Comparison of ENCODE assay signal across 10 cellular contexts in genomic region chr2:157056200-157056676, GRCh38.
DNase-seq lines count a peak whose midpoint lies in the region; ATAC-seq and TF ChIP-seq lines count a peak whose summit lies in the region.
"Had no signal": no experiment of that assay in that cellular context is flagged by ENCODE, and none has a peak within 500 bp of the region (broad histone marks: within the 10 kb centered on the region; RNA-seq: fewer than 3 reads in every experiment).

No MANE protein-coding gene starts in this region.

- no peaks in the 10 kb centered on the region for H4K20me1 ChIP-seq in PC-3 (ENCODE audit: low read length)

- H3K9ac ChIP-seq in PC-3 (ENCODE audit: low read length): no peak overlapping the region

- H3K4me3 ChIP-seq in PC-3 (ENCODE audit: low read length): no peak overlapping the region
- H3K4me3 ChIP-seq: ascending aorta had no signal

- no peaks in the 10 kb centered on the region for H3K9me2 ChIP-seq in PC-3 (replicated peaks; ENCODE audit: low read length)

- peaks cover 20% of the 10 kb centered on the region for H3K4me1 ChIP-seq in PC-3 (ENCODE audit: insufficient read depth, low read length)
- H3K4me1 ChIP-seq: ascending aorta had no signal

- CTCF ChIA-PET in PC-3 (lab: Charles Lee): interaction anchor here (0.5 to 1.6 kb wide), 9 partner anchors 24 to 1683 kb away, joined by 3 to 14 read pairs (median 4); no protein-coding TSS in a partner anchor

- no peaks in the 10 kb centered on the region for H3K9me3 ChIP-seq in PC-3 (ENCODE audit: low read length)
- H3K9me3 ChIP-seq: ascending aorta had no signal

- ATAC-seq in PC-3: peak; percentile 70
- ATAC-seq in sciatic nerve: peak; percentile 97
- no peak for ATAC-seq in HG03139 (IDR thresholded peaks at IDR 0.05; ENCODE audit: unreplicated experiment)

- POLR2A ChIA-PET in PC-3 (lab: Charles Lee; ENCODE audit: unreplicated experiment): interaction anchor here (0.6 kb wide), 1 partner anchor 445 kb away, joined by 4 read pairs; no protein-coding TSS in a partner anchor

- H3K27ac ChIP-seq in PC-3 (ENCODE audit: low read length): peak overlapping the region; percentile 38
- H3K27ac ChIP-seq: ascending aorta had no signal

- no peaks in the 10 kb centered on the region for H3K36me3 ChIP-seq in PC-3 (ENCODE audit: low read depth, low read length)
- H3K36me3 ChIP-seq: ascending aorta had no signal

- no peaks in the 10 kb centered on the region for H3K27me3 ChIP-seq in PC-3 (ENCODE audit: low read length)
- H3K27me3 ChIP-seq: ascending aorta had no signal

- no TSS peak for BruUV-seq in PC-3 (replicated peaks; lab: Mats Ljungman, UMichigan)

- peak overlapping the region; percentile 64 for H3K4me2 ChIP-seq in PC-3 (ENCODE audit: low read length)

- DNase-seq in ELR (ENCODE audit: low read depth) (peak; percentile 77), PC-3 (peak; percentile 61), epidermal melanocyte (ENCODE audit: insufficient read length, low spot score) (peak; percentile 32), sciatic nerve (ENCODE audit: low spot score) (no peak), anterior cingulate cortex (lab: John Stamatoyannopoulos, UW) (no peak), NCI-H1417 (lab: John Stamatoyannopoulos, UW) (no peak)
- no peak for DNase-seq in activated CD8-positive, alpha-beta memory T cell treated with anti-CD3 and anti-CD28 coated beads, Interleukin-2, amount 50 U/mL, for 4 hours
- DNase-seq: NCI-H1048 had no signal

- no peak overlapping the region for H2AFZ ChIP-seq in PC-3 (ENCODE audit: low read length)

- no peak for TF ChIP-seq CTCF in PC-3 (conservative IDR thresholded peaks at IDR 0.05; ENCODE audit: low read depth, low read length)

- no peaks in the 10 kb centered on the region for H3K79me2 ChIP-seq in PC-3 (ENCODE audit: low read length)

- intact Hi-C loops in PC-3 (cut with micrococcal nuclease) (loop anchor here (1.0 to 10.0 kb wide), 6 partner anchors 121 to 1684 kb away; no protein-coding TSS in a partner anchor), sciatic nerve (cut with DNase I) (no loop called here)

- H3F3A ChIP-seq in PC-3 (ENCODE audit: low read length, unreplicated experiment): no peaks in the 10 kb centered on the region

Comparison
In these comparisons a context has a peak if more than half of its experiments do, and no peak if none do; other contexts are left out.
1. DNase-seq: peak in ELR (single experiment), PC-3 (single experiment) and epidermal melanocyte (single experiment); none in sciatic nerve (single experiment), activated CD8-positive, alpha-beta memory T cell treated with anti-CD3 and anti-CD28 coated beads, Interleukin-2, amount 50 U/mL, for 4 hours (single experiment), anterior cingulate cortex (0 of 58) and NCI-H1417 (0 of 3).